In genomic region chr5:131263648-131264452, GRCh38 we compare ENCODE assay signal across 8 cellular contexts. TPM values are rescaled to one million over a fixed set of nuclear protein-coding genes. Genes with fewer than 3 reads are reported as not detected.
DNase-seq lines count a peak whose midpoint lies in the region; ATAC-seq and TF ChIP-seq lines count a peak whose summit lies in the region.

CDC42SE2 (plus strand) TSS chr5:131264053; CDS start chr5:131359494, 95,441 bp downstream.

- DNase-seq in CD8-positive, alpha-beta T cell: peak; percentile 77 to 93 (median 85)
- DNase-seq in NOMO-1 treated with DMSO at 0.1 percent for 48 hours (lab: John Stamatoyannopoulos, UW; ENCODE audit: unreplicated experiment): peak; percentile 83
- DNase-seq in activated CD8-positive, alpha-beta memory T cell treated with anti-CD3 and anti-CD28 coated beads, Interleukin-2, amount 50 U/mL, for 4 hours: peak; percentile 86
- DNase-seq in mesothelial cell of epicardium (ENCODE audit: low spot score in 2 of 2, unreplicated experiment in 2 of 2): peak; percentile 78 to 86
- peak; percentile 82 to 84 for DNase-seq in stimulated activated CD8-positive, alpha-beta memory T cell treated with anti-CD3 and anti-CD28 coated beads, Interleukin-15, amount 100 ng/mL, for 48 hours (ENCODE audit: low read depth in 2 of 2)

- POLR2A ChIA-PET in CD8-positive, alpha-beta T cell (lab: Charles Lee): interaction anchor here (0.6 to 13.0 kb wide), 29 partner anchors 11 to 260 kb away, joined by 3 to 239 read pairs (median 4); partner anchors contain the start of genes HINT1 and LYRM7

- H3K4me3 ChIP-seq in CD8-positive, alpha-beta T cell (ENCODE audit: low read depth, low read length): peak within 1 kb of the TSS; percentile 93

- peak within 1 kb of the TSS; percentile 90 for H3K27ac ChIP-seq in CD8-positive, alpha-beta T cell (ENCODE audit: low read depth, low read length)

- intact Hi-C loops in CD8-positive, alpha-beta T cell (cut with DNase I, micrococcal nuclease): loop anchor here in 1 of 2 experiments (1.0 to 10.0 kb wide), 7 partner anchors 8 to 531 kb away; partner anchors contain the start of gene FNIP1

- CTCF ChIA-PET in CD8-positive, alpha-beta T cell (lab: Charles Lee): interaction anchor here (0.6 to 5.5 kb wide), 18 partner anchors 10 to 151 kb away, joined by 3 to 87 read pairs (median 4); no protein-coding TSS in a partner anchor

- peak within 1 kb of the TSS; percentile 87 for H3K4me3 Mint-ChIP-seq in CD8-positive, alpha-beta T cell
- peak within 1 kb of the TSS; percentile 92 for H3K4me3 Mint-ChIP-seq in mesothelial cell of epicardium

- H3K36me3 Mint-ChIP-seq in CD8-positive, alpha-beta T cell: peaks cover 44% of the 10 kb centered on the region
- H3K36me3 Mint-ChIP-seq in mesothelial cell of epicardium: no peaks in the 10 kb centered on the region

- in situ Hi-C loops in endometrial microvascular endothelial cells (cut with HindIII; ENCODE audit: inconsistent ontology term, low pct_unique_long_range_greater_than_20kb, low sequenced_read_pairs): loop anchor here (25.0 kb wide), 2 partner anchors 102 to 148 kb away; partner anchors contain the start of genes HINT1 and LYRM7

- no peaks in the 10 kb centered on the region for H3K27me3 Mint-ChIP-seq in CD8-positive, alpha-beta T cell (ENCODE audit: low read depth)
- H3K27me3 Mint-ChIP-seq in mesothelial cell of epicardium (ENCODE audit: low read depth): no peaks in the 10 kb centered on the region

- ATAC-seq in CD8-positive, alpha-beta T cell: peak; percentile 83
- ATAC-seq in GM19397 (IDR thresholded peaks at IDR 0.05; ENCODE audit: unreplicated experiment) (peak; percentile 93), HG03565 (IDR thresholded peaks at IDR 0.05; ENCODE audit: unreplicated experiment) (peak; percentile 72)

- no peaks in the 10 kb centered on the region for H3K36me3 ChIP-seq in CD8-positive, alpha-beta T cell (ENCODE audit: insufficient read depth, low read length)

- peak within 1 kb of the TSS; percentile 95 for H3K27ac Mint-ChIP-seq in CD8-positive, alpha-beta T cell
- H3K27ac Mint-ChIP-seq in mesothelial cell of epicardium: peak within 1 kb of the TSS; percentile 95

- H3K4me1 Mint-ChIP-seq in CD8-positive, alpha-beta T cell (ENCODE audit: low read depth): peaks cover 56% of the 10 kb centered on the region
- H3K4me1 Mint-ChIP-seq in mesothelial cell of epicardium: peaks cover 19% of the 10 kb centered on the region

- peaks cover 42% of the 10 kb centered on the region for H3K4me1 ChIP-seq in CD8-positive, alpha-beta T cell (ENCODE audit: insufficient read depth, low read length)

- no peak for TF ChIP-seq CTCF in CD8-positive, alpha-beta T cell (IDR thresholded peaks at IDR 0.05)
- TF ChIP-seq CTCF in mesothelial cell of epicardium (IDR thresholded peaks at IDR 0.05; ENCODE audit: unreplicated experiment): no peak

- no peaks in the 10 kb centered on the region for H3K27me3 ChIP-seq in CD8-positive, alpha-beta T cell (ENCODE audit: insufficient read depth, low read length)

- no peaks in the 10 kb centered on the region for H3K9me3 Mint-ChIP-seq in CD8-positive, alpha-beta T cell
- H3K9me3 Mint-ChIP-seq in mesothelial cell of epicardium: no peaks in the 10 kb centered on the region

- no peaks in the 10 kb centered on the region for H3K9me3 ChIP-seq in CD8-positive, alpha-beta T cell (ENCODE audit: low read length)

RNA-seq across cellular contexts. Expression of gene CDC42SE2, which starts in this region (rescaled TPM):
- total RNA-seq in CD8-positive, alpha-beta T cell: 100 to 1,000 TPM; 340 to 348 TPM
- total RNA-seq in endometrial microvascular endothelial cells (ENCODE audit: inconsistent ontology term) (28.6 TPM), mesothelial cell of epicardium (23.6 to 27.5 TPM (median 25.9 TPM) in 3 replicates)

Comparison
In these comparisons a context has a peak if more than half of its experiments do, and no peak if none do; other contexts are left out.
1. Peak in every context shown above with its lines: DNase-seq, ATAC-seq, H3K4me3 ChIP-seq and H3K27ac ChIP-seq.
2. RNA of gene CDC42SE2 (total RNA-seq): 340 to 348 TPM in CD8-positive, alpha-beta T cell; 28.6 TPM in endometrial microvascular endothelial cells (single experiment) and 23.6 to 27.5 TPM in mesothelial cell of epicardium; every median in the first group is over 10 times any median in the second.